24 cellular contexts compared by ENCODE assay signal in genomic region chr18:36215577-36215976, GRCh38. TPM values are rescaled to one million over a fixed set of nuclear protein-coding genes. Genes with fewer than 3 reads are reported as not detected.
"Had no signal": no experiment of that assay in that cellular context is flagged by ENCODE, and none has a peak within 500 bp of the region (broad histone marks: within the 10 kb centered on the region; RNA-seq: fewer than 3 reads in every experiment).

No MANE protein-coding gene starts in this region.

- H3K4me3 Mint-ChIP-seq: naive thymus-derived CD4-positive, alpha-beta T cell; natural killer cell treated with Interleukin-12 subunit alpha and Interleukin-12 subunit beta and Interleukin-15 and Interleukin-18, amount 100 ng/mL, for 72 hours; stimulated activated memory B cell treated with anti-CD40 and anti-IgM and Interleukin-4, amounts not matched to agents 10 μg/mL and 1 μg/mL and 100 μg/mL, for 72 hours; stimulated activated naive CD8-positive, alpha-beta T cell treated with anti-CD3 and anti-CD28 coated beads, Interleukin-15, amount 100 ng/mL, for 72 hours; type B pancreatic cell had no signal

- DNase-seq: hypothalamus; islet precursor cell; left ventricle myocardium inferior; midbrain; mucosa of descending colon; naive thymus-derived CD4-positive, alpha-beta T cell; pancreas; posterior cingulate gyrus; retina; right cardiac atrium; stimulated activated CD4-positive, alpha-beta T cell treated with anti-CD3 and anti-CD28 coated beads, Interleukin-4, amount 100 ng/mL, for 24 hours; stimulated activated naive CD4-positive, alpha-beta T cell treated with Interleukin-2 at 50 U/mL for 16 hours; stimulated activated naive CD8-positive, alpha-beta T cell treated with anti-CD3 and anti-CD28 coated beads, Interleukin-15, amount 100 ng/mL, for 72 hours; substantia nigra; uterus had no signal

- H3K27ac Mint-ChIP-seq: naive thymus-derived CD4-positive, alpha-beta T cell; natural killer cell treated with Interleukin-12 subunit alpha and Interleukin-12 subunit beta and Interleukin-15 and Interleukin-18, amount 100 ng/mL, for 72 hours; stimulated activated memory B cell treated with anti-CD40 and anti-IgM and Interleukin-4, amounts not matched to agents 10 μg/mL and 1 μg/mL and 100 μg/mL, for 72 hours; type B pancreatic cell had no signal

- H3K27me3 Mint-ChIP-seq: type B pancreatic cell had no signal

- H3K4me1 ChIP-seq: pancreas, prostate gland, uterus had no signal

- ATAC-seq: mucosa of descending colon; naive thymus-derived CD4-positive, alpha-beta T cell; pancreas; right cardiac atrium; sciatic nerve; stimulated activated memory B cell treated with anti-CD40 and anti-IgM and Interleukin-4, amounts not matched to agents 10 μg/mL and 1 μg/mL and 100 μg/mL, for 72 hours; stimulated activated naive CD8-positive, alpha-beta T cell treated with anti-CD3 and anti-CD28 coated beads, Interleukin-15, amount 100 ng/mL, for 72 hours had no signal

- H3K9me3 ChIP-seq: left ventricle myocardium inferior, mucosa of descending colon, pancreas, prostate gland, tibial nerve, uterus had no signal

- H3K4me3 ChIP-seq: left ventricle myocardium inferior, lung, mucosa of descending colon, pancreas, prostate gland, skin epidermis, tibial nerve, uterus had no signal

- H3K9me3 Mint-ChIP-seq: natural killer cell treated with Interleukin-12 subunit alpha and Interleukin-12 subunit beta and Interleukin-15 and Interleukin-18, amount 100 ng/mL, for 72 hours; stimulated activated memory B cell treated with anti-CD40 and anti-IgM and Interleukin-4, amounts not matched to agents 10 μg/mL and 1 μg/mL and 100 μg/mL, for 72 hours; stimulated activated naive CD8-positive, alpha-beta T cell treated with anti-CD3 and anti-CD28 coated beads, Interleukin-15, amount 100 ng/mL, for 72 hours; type B pancreatic cell had no signal

- H3K27ac ChIP-seq: left ventricle myocardium inferior, pancreas, prostate gland, skin epidermis, tibial nerve, uterus had no signal

- H3K27me3 ChIP-seq: pancreas, tibial nerve, uterus had no signal

- H3K36me3 Mint-ChIP-seq: naive thymus-derived CD4-positive, alpha-beta T cell; natural killer cell treated with Interleukin-12 subunit alpha and Interleukin-12 subunit beta and Interleukin-15 and Interleukin-18, amount 100 ng/mL, for 72 hours; stimulated activated memory B cell treated with anti-CD40 and anti-IgM and Interleukin-4, amounts not matched to agents 10 μg/mL and 1 μg/mL and 100 μg/mL, for 72 hours; type B pancreatic cell had no signal

- H3K4me1 Mint-ChIP-seq: naive thymus-derived CD4-positive, alpha-beta T cell; stimulated activated memory B cell treated with anti-CD40 and anti-IgM and Interleukin-4, amounts not matched to agents 10 μg/mL and 1 μg/mL and 100 μg/mL, for 72 hours; stimulated activated naive CD8-positive, alpha-beta T cell treated with anti-CD3 and anti-CD28 coated beads, Interleukin-15, amount 100 ng/mL, for 72 hours had no signal

- H3K36me3 ChIP-seq: left ventricle myocardium inferior, pancreas, prostate gland, tibial nerve, uterus had no signal

RNA-seq across cellular contexts. Expression of gene MOCOS, which starts 28.3 kb away (rescaled TPM):
- polyA plus RNA-seq: naive thymus-derived CD4-positive, alpha-beta T cell; neural cell had no signal
